1 cellular context compared by ENCODE assay signal in genomic region chr2:68126561-68126960, GRCh38.
TF ChIP-seq lines count a peak whose summit lies in the region.

No MANE protein-coding gene starts in this region.

TF ChIP-seq in K562, 482 proteins besides CTCF, POLR2A, EP300 and RAD21 (continued from another document):
- TF ChIP-seq ZNF277 (CRISPR knock-in tag; IDR thresholded peaks at IDR 0.05; ENCODE audit: borderline replicate concordance) (no peak), SNIP1 (IDR thresholded peaks at IDR 0.05; ENCODE audit: low read depth) (no peak), E2F8 (IDR thresholded peaks at IDR 0.05; ENCODE audit: low read depth, partially characterized antibody) (no peak), SMARCA4 (IDR thresholded peaks at IDR 0.05) (0 out of 2 replicates have a peak, but pooled peaks have one; percentile 22), ZNF280A (IDR thresholded peaks at IDR 0.05; ENCODE audit: low read depth, partially characterized antibody) (no peak), RERE (CRISPR knock-in tag; IDR thresholded peaks at IDR 0.05; ENCODE audit: borderline replicate concordance) (no peak), ZBTB33 (CRISPR knock-in tag; IDR thresholded peaks at IDR 0.05) (no peak), NR1H2 (CRISPR knock-in tag; IDR thresholded peaks at IDR 0.05) (no peak), NFXL1 (CRISPR knock-in tag; IDR thresholded peaks at IDR 0.05) (no peak), ZNF695 (CRISPR knock-in tag; IDR thresholded peaks at IDR 0.05) (no peak), AFF1 (IDR thresholded peaks at IDR 0.05; ENCODE audit: low read depth in 1 of 2, partially characterized antibody in 2 of 2) (no peak), TCF3 (CRISPR knock-in tag; IDR thresholded peaks at IDR 0.05) (peak; percentile 78), NR0B1 (IDR thresholded peaks at IDR 0.05; ENCODE audit: partially characterized antibody) (no peak), HNRNPH1 (optimal IDR thresholded peaks at IDR 0.05; ENCODE audit: low read depth, low read length) (no peak), POLR2AphosphoS2 (IDR thresholded peaks at IDR 0.05; ENCODE audit: low read length) (no peak), FOXK2 (conservative IDR thresholded peaks at IDR 0.05 in 1 of 2, IDR thresholded peaks at IDR 0.05 in 1 of 2; ENCODE audit: low read depth in 2 of 2) (no peak), MAFG (tag; conservative IDR thresholded peaks at IDR 0.05) (0 out of 2 replicates have a peak, but pooled peaks have one; percentile 17), PPARD (CRISPR knock-in tag; IDR thresholded peaks at IDR 0.05) (no peak), KLF6 (CRISPR knock-in tag; IDR thresholded peaks at IDR 0.05; ENCODE audit: borderline replicate concordance) (no peak), SNRNP70 (optimal IDR thresholded peaks at IDR 0.05; ENCODE audit: low read depth, low read length) (no peak), SFPQ (IDR thresholded peaks at IDR 0.05; ENCODE audit: low read depth, low read length) (no peak), DIDO1 (tag; IDR thresholded peaks at IDR 0.05; ENCODE audit: low read depth) (no peak), U2AF2 (optimal IDR thresholded peaks at IDR 0.05; ENCODE audit: low read depth, low read length) (no peak), USF1 (CRISPR knock-in tag; IDR thresholded peaks at IDR 0.05) (no peak)
